1 cellular context compared by ENCODE assay signal in the genomic region with DNA sequence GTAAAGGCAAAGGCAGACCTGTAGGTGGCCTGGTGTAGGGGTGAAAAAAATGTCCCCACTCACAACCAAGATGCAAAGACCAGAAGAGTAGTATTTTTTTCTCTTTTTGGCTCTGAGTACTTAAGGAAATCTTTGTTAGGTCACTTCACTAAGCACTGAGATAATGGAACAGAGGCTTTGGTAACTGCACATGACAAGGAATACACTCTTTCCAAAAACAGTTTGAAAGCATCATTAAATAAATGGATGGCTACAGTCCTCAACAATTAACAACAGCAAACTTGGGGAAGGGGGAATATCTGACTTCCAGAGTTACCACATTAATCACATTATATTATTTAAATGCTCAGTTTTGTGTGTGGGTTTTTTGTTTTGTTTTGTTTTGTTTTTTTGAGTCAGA.
TF ChIP-seq lines count a peak whose summit lies in the region.

No MANE protein-coding gene starts in this region.

TF ChIP-seq in K562, 482 proteins besides CTCF, POLR2A, EP300 and RAD21 (continued from another document):
- peak in 1 of 2 experiments; percentile 33; a peak in 1 of 3 replicates for TF ChIP-seq CBX3 (IDR thresholded peaks at IDR 0.05; ENCODE audit: borderline replicate concordance in 1 of 2, low read length in 2 of 2)
